33 cellular contexts compared by ENCODE assay signal in genomic region chr15:20657084-20657483, GRCh38.
"Had no signal": no experiment of that assay in that cellular context is flagged by ENCODE, and none has a peak within 500 bp of the region (broad histone marks: within the 10 kb centered on the region; RNA-seq: fewer than 3 reads in every experiment).

No MANE protein-coding gene starts in this region.

- ATAC-seq: naive thymus-derived CD8-positive, alpha-beta T cell; natural killer cell treated with Interleukin-12 subunit alpha and Interleukin-12 subunit beta and Interleukin-15 and Interleukin-18, amount 100 ng/mL, for 72 hours; psoas muscle; right cardiac atrium; sciatic nerve; stimulated activated memory B cell treated with anti-CD40 and anti-IgM and Interleukin-4, amounts not matched to agents 10 μg/mL and 1 μg/mL and 100 μg/mL, for 72 hours; stimulated activated naive CD8-positive, alpha-beta T cell treated with anti-CD3 and anti-CD28 coated beads, Interleukin-15, amount 100 ng/mL, for 72 hours; stimulated activated naive CD8-positive, alpha-beta T cell treated with anti-CD3 and anti-CD28 coated beads, Interleukin-15, Interleukin-2, amounts not matched to agents 100 U/mL and 50 U/mL, for 24 hours; upper lobe of right lung had no signal

- H3K36me3 Mint-ChIP-seq: naive thymus-derived CD8-positive, alpha-beta T cell; natural killer cell treated with Interleukin-12 subunit alpha and Interleukin-12 subunit beta and Interleukin-15 and Interleukin-18, amount 100 ng/mL, for 72 hours; stimulated activated memory B cell treated with anti-CD40 and anti-IgM and Interleukin-4, amounts not matched to agents 10 μg/mL and 1 μg/mL and 100 μg/mL, for 72 hours; type B pancreatic cell had no signal

- H3K4me1 ChIP-seq: parathyroid adenoma, psoas muscle, spleen, suprapubic skin, testis, transverse colon, upper lobe of right lung, uterus had no signal

- H3K4me3 ChIP-seq: ovary, psoas muscle, skin epidermis, smooth muscle cell, spleen, suprapubic skin, testis, tibial artery, transverse colon, upper lobe of right lung, uterus had no signal

- H3K27me3 ChIP-seq: neutrophil, suprapubic skin, testis, tibial artery, transverse colon, upper lobe of right lung, uterus had no signal

- H3K4me2 ChIP-seq: smooth muscle cell had no signal

- H3K27ac Mint-ChIP-seq: naive thymus-derived CD8-positive, alpha-beta T cell; natural killer cell treated with Interleukin-12 subunit alpha and Interleukin-12 subunit beta and Interleukin-15 and Interleukin-18, amount 100 ng/mL, for 72 hours; nephron progenitor cell; progenitor cell of endocrine pancreas; stimulated activated memory B cell treated with anti-CD40 and anti-IgM and Interleukin-4, amounts not matched to agents 10 μg/mL and 1 μg/mL and 100 μg/mL, for 72 hours; stimulated activated naive CD8-positive, alpha-beta T cell treated with anti-CD3 and anti-CD28 coated beads, Interleukin-15, amount 100 ng/mL, for 72 hours; type B pancreatic cell had no signal

- H3K36me3 ChIP-seq: neutrophil, ovary, spleen, suprapubic skin, tibial artery, transverse colon, upper lobe of right lung, uterus had no signal

- H3K4me3 Mint-ChIP-seq: naive thymus-derived CD8-positive, alpha-beta T cell; natural killer cell treated with Interleukin-12 subunit alpha and Interleukin-12 subunit beta and Interleukin-15 and Interleukin-18, amount 100 ng/mL, for 72 hours; nephron progenitor cell; neural crest cell; stimulated activated memory B cell treated with anti-CD40 and anti-IgM and Interleukin-4, amounts not matched to agents 10 μg/mL and 1 μg/mL and 100 μg/mL, for 72 hours; stimulated activated naive CD8-positive, alpha-beta T cell treated with anti-CD3 and anti-CD28 coated beads, Interleukin-15, amount 100 ng/mL, for 72 hours; type B pancreatic cell had no signal

- H3K27ac ChIP-seq: neutrophil, ovary, parathyroid adenoma, psoas muscle, skin epidermis, spleen, suprapubic skin, testis, tibial artery, transverse colon, upper lobe of right lung, uterus had no signal

- H3K9me3 Mint-ChIP-seq: naive thymus-derived CD8-positive, alpha-beta T cell; natural killer cell treated with Interleukin-12 subunit alpha and Interleukin-12 subunit beta and Interleukin-15 and Interleukin-18, amount 100 ng/mL, for 72 hours; nephron progenitor cell; neural crest cell; stimulated activated memory B cell treated with anti-CD40 and anti-IgM and Interleukin-4, amounts not matched to agents 10 μg/mL and 1 μg/mL and 100 μg/mL, for 72 hours; stimulated activated naive CD8-positive, alpha-beta T cell treated with anti-CD3 and anti-CD28 coated beads, Interleukin-15, amount 100 ng/mL, for 72 hours; type B pancreatic cell had no signal

- H3K9ac ChIP-seq: parathyroid adenoma had no signal

- H3K27me3 Mint-ChIP-seq: naive thymus-derived CD8-positive, alpha-beta T cell; natural killer cell treated with Interleukin-12 subunit alpha and Interleukin-12 subunit beta and Interleukin-15 and Interleukin-18, amount 100 ng/mL, for 72 hours; progenitor cell of endocrine pancreas; stimulated activated memory B cell treated with anti-CD40 and anti-IgM and Interleukin-4, amounts not matched to agents 10 μg/mL and 1 μg/mL and 100 μg/mL, for 72 hours; stimulated activated naive CD8-positive, alpha-beta T cell treated with anti-CD3 and anti-CD28 coated beads, Interleukin-15, amount 100 ng/mL, for 72 hours; type B pancreatic cell had no signal

- H3K4me1 Mint-ChIP-seq: naive thymus-derived CD8-positive, alpha-beta T cell; nephron progenitor cell; neural crest cell; stimulated activated memory B cell treated with anti-CD40 and anti-IgM and Interleukin-4, amounts not matched to agents 10 μg/mL and 1 μg/mL and 100 μg/mL, for 72 hours; stimulated activated naive CD8-positive, alpha-beta T cell treated with anti-CD3 and anti-CD28 coated beads, Interleukin-15, amount 100 ng/mL, for 72 hours had no signal

- H3K9me3 ChIP-seq: neutrophil, ovary, psoas muscle, spleen, suprapubic skin, testis, tibial artery, upper lobe of right lung, uterus had no signal

- DNase-seq: naive thymus-derived CD8-positive, alpha-beta T cell; nephron progenitor cell; nucleus accumbens; ovary; posterior cingulate gyrus; psoas muscle; right cardiac atrium; spleen; stimulated activated CD4-positive, alpha-beta T cell treated with anti-CD3 and anti-CD28 coated beads, Interleukin-12 subunit alpha, Interleukin-12 subunit beta, amount 100 ng/mL, for 4 hours; stimulated activated CD4-positive, alpha-beta T cell treated with anti-CD3 and anti-CD28 coated beads, Interleukin-1b, Interleukin-23, amount 100 ng/mL, for 48 hours; stimulated activated CD4-positive, alpha-beta T cell treated with anti-CD3 and anti-CD28 coated beads, Interleukin-4, amount 100 ng/mL, for 1 hour; stimulated activated CD4-positive, alpha-beta T cell treated with anti-CD3 and anti-CD28 coated beads, Interleukin-4, amount 100 ng/mL, for 4 hours; stimulated activated CD8-positive, alpha-beta memory T cell treated with anti-CD3 and anti-CD28 coated beads, Interleukin-4, amount 100 ng/mL, for 48 hours; stimulated activated naive CD4-positive, alpha-beta T cell; stimulated activated naive CD8-positive, alpha-beta T cell treated with anti-CD3 and anti-CD28 coated beads, Interleukin-15, amount 100 ng/mL, for 72 hours; stimulated activated naive CD8-positive, alpha-beta T cell treated with anti-CD3 and anti-CD28 coated beads, Interleukin-15, Interleukin-2, amounts not matched to agents 100 U/mL and 50 U/mL, for 24 hours; substantia nigra; testis; tibial artery; transverse colon; upper lobe of right lung; uterus had no signal
